34 cellular contexts compared by ENCODE assay signal in the genomic region with DNA sequence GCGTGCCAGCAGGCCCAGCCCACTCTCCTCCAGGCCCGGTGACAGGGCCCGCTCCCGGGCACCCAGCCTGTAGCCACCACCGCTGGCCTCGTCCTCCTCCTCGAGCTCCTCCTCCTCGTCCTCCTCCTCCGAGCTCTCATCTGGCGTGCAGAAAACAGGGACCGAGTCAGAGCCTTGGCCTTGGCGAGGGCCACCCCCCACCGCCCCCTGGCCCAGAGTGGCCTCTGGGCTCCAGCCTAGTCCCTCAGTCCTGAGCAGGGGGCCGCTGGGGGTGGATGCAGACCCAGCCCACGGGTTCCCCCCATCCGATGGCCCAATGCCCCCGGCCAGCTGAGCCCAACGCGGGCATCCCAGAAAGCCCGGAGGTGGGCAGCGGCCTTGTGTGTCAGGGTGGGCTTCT.
"Had no signal": no experiment of that assay in that cellular context is flagged by ENCODE, and none has a peak within 500 bp of the region (broad histone marks: within the 10 kb centered on the region; RNA-seq: fewer than 3 reads in every experiment).

No MANE protein-coding gene starts in this region.

- DNase-seq: activated B cell treated with CpG ODN at 0.5 μM for 24 hours; activated CD4-positive, alpha-beta memory T cell treated with anti-CD3 and anti-CD28 coated beads, Interleukin-2, amount 10 ng/mL, durations not matched to agents 7 days and 5 days; activated CD4-positive, alpha-beta T cell treated with anti-CD3 and anti-CD28 coated beads for 4 hours; activated CD4-positive, alpha-beta T cell treated with anti-CD3 and anti-CD28 coated beads, Interleukin-2, amount 50 U/mL, for 1 hour; activated CD4-positive, CD25-positive, alpha-beta regulatory T cell treated with anti-CD3 and anti-CD28 coated beads, Interleukin-2, amount 50 U/mL, for 72 hours; activated CD8-positive, alpha-beta memory T cell treated with anti-CD3 and anti-CD28 coated beads for 24 hours; activated CD8-positive, alpha-beta memory T cell treated with anti-CD3 and anti-CD28 coated beads, Interleukin-2, amount 10 ng/mL, durations not matched to agents 7 days and 5 days; activated CD8-positive, alpha-beta memory T cell treated with anti-CD3 and anti-CD28 coated beads, Interleukin-2, amount 50 U/mL, for 48 hours; activated effector memory CD4-positive, alpha-beta T cell treated with Interleukin-2 at 50 U/mL for 16 hours; activated naive CD4-positive, alpha-beta T cell treated with anti-CD3 and anti-CD28 coated beads, Interleukin-2, amount 10 ng/mL, durations not matched to agents 7 days and 5 days; activated naive CD8-positive, alpha-beta T cell treated with anti-CD3 and anti-CD28 coated beads, Interleukin-2, amount 50 U/mL, for 24 hours; activated T-cell treated with anti-CD3 and anti-CD28 coated beads, Interleukin-2, amount 50 U/mL, for 48 hours; anterior cingulate cortex; central memory CD4-positive, alpha-beta T cell; Karpas-422; NCI-H1105; NCI-H1417 treated with DMSO at 0.1 percent for 48 hours; NCI-H1930; NCI-H2081 treated with DMSO at 0.1 percent for 48 hours; NCI-H226; NCI-H446 treated with DMSO at 0.1 percent for 48 hours; NCI-H524; NCI-H69; NCI-H82; Peyer's patch; RPMI8226; SIG-M5; T-cell; T-helper 2 cell; T-helper 9 cell had no signal

- H3K4me3 ChIP-seq: Peyer's patch had no signal

- ATAC-seq: activated CD8-positive, alpha-beta memory T cell treated with anti-CD3 and anti-CD28 coated beads, Interleukin-2, amount 10 ng/mL, durations not matched to agents 7 days and 5 days; activated naive CD8-positive, alpha-beta T cell treated with anti-CD3 and anti-CD28 coated beads, Interleukin-2, amount 50 U/mL, for 24 hours; SK-N-SH treated with all-trans-retinoic acid at 6 μM for 48 hours; T-cell had no signal

- H3K4me3 Mint-ChIP-seq: activated B cell treated with CpG ODN at 0.5 μM for 24 hours; activated CD4-positive, alpha-beta memory T cell treated with anti-CD3 and anti-CD28 coated beads, Interleukin-2, amount 10 ng/mL, durations not matched to agents 7 days and 5 days; activated CD8-positive, alpha-beta memory T cell treated with anti-CD3 and anti-CD28 coated beads, Interleukin-2, amount 10 ng/mL, durations not matched to agents 7 days and 5 days; activated naive CD4-positive, alpha-beta T cell treated with anti-CD3 and anti-CD28 coated beads, Interleukin-2, amount 10 ng/mL, durations not matched to agents 7 days and 5 days; activated naive CD8-positive, alpha-beta T cell; activated naive CD8-positive, alpha-beta T cell treated with anti-CD3 and anti-CD28 coated beads, Interleukin-2, amount 50 U/mL, for 24 hours; brain; T-cell had no signal

- H3K4me1 ChIP-seq: Peyer's patch had no signal

- H3K27me3 Mint-ChIP-seq: activated B cell treated with CpG ODN at 0.5 μM for 24 hours; activated CD4-positive, alpha-beta memory T cell treated with anti-CD3 and anti-CD28 coated beads, Interleukin-2, amount 10 ng/mL, durations not matched to agents 7 days and 5 days; activated CD8-positive, alpha-beta memory T cell treated with anti-CD3 and anti-CD28 coated beads, Interleukin-2, amount 10 ng/mL, durations not matched to agents 7 days and 5 days; activated naive CD4-positive, alpha-beta T cell treated with anti-CD3 and anti-CD28 coated beads, Interleukin-2, amount 10 ng/mL, durations not matched to agents 7 days and 5 days; activated naive CD8-positive, alpha-beta T cell; activated naive CD8-positive, alpha-beta T cell treated with anti-CD3 and anti-CD28 coated beads, Interleukin-2, amount 50 U/mL, for 24 hours; T-cell had no signal

- H3K27ac Mint-ChIP-seq: activated B cell treated with CpG ODN at 0.5 μM for 24 hours; activated CD4-positive, alpha-beta memory T cell treated with anti-CD3 and anti-CD28 coated beads, Interleukin-2, amount 10 ng/mL, durations not matched to agents 7 days and 5 days; activated CD8-positive, alpha-beta memory T cell treated with anti-CD3 and anti-CD28 coated beads, Interleukin-2, amount 10 ng/mL, durations not matched to agents 7 days and 5 days; activated naive CD4-positive, alpha-beta T cell treated with anti-CD3 and anti-CD28 coated beads, Interleukin-2, amount 10 ng/mL, durations not matched to agents 7 days and 5 days; activated naive CD8-positive, alpha-beta T cell; activated naive CD8-positive, alpha-beta T cell treated with anti-CD3 and anti-CD28 coated beads, Interleukin-2, amount 50 U/mL, for 24 hours; T-cell had no signal

- H3K4me1 Mint-ChIP-seq: activated B cell treated with CpG ODN at 0.5 μM for 24 hours; activated CD4-positive, alpha-beta memory T cell treated with anti-CD3 and anti-CD28 coated beads, Interleukin-2, amount 10 ng/mL, durations not matched to agents 7 days and 5 days; activated naive CD4-positive, alpha-beta T cell treated with anti-CD3 and anti-CD28 coated beads, Interleukin-2, amount 10 ng/mL, durations not matched to agents 7 days and 5 days; activated naive CD8-positive, alpha-beta T cell treated with anti-CD3 and anti-CD28 coated beads, Interleukin-2, amount 50 U/mL, for 24 hours; T-cell had no signal

- H3K27ac ChIP-seq: Peyer's patch, VCaP had no signal

- H3K27me3 ChIP-seq: Peyer's patch had no signal
